Comparison of ENCODE assay signal across 23 cellular contexts in the genomic region with DNA sequence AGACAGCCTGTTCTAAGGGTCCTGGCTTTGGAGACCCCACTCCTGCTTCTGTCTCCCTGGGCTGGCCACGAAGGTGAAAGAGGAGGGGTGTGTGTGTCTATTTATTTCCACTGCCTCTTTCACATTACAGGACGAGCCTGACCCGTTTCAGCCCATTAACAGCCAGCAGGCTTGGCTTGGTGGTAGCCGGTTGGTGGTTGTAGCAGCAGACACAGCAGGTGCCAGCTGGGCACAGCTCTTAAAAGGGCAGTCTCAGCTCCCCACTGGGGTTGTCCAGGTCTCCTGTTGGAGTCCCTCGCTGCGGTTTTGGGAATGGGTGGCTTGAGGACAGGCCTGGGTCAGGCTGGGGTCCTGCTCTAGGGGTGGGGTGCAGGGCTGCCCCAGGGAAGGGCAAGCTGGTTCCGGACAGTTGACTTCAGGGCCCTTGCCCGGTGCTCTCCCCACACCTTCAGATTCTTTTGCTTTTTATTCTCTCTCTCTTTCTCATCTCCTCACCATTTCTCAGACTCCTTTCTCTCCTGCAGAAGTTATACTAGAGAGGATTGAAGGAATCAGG.
"Had no signal": no experiment of that assay in that cellular context is flagged by ENCODE, and none has a peak within 500 bp of the region (broad histone marks: within the 10 kb centered on the region; RNA-seq: fewer than 3 reads in every experiment).

No MANE protein-coding gene starts in this region.

- H3K4me3 ChIP-seq: breast epithelium, MG63, Peyer's patch had no signal

- H3K27me3 ChIP-seq: MG63, Peyer's patch had no signal

- H3K4me1 ChIP-seq: breast epithelium, Peyer's patch had no signal

- DNase-seq: activated CD4-positive, alpha-beta T cell treated with anti-CD3 and anti-CD28 coated beads for 1 hour; activated CD4-positive, alpha-beta T cell treated with anti-CD3 and anti-CD28 coated beads, Interleukin-2, amount 10 ng/mL, durations not matched to agents 24 days and 14 days; activated CD4-positive, alpha-beta T cell treated with anti-CD3 and anti-CD28 coated beads, Interleukin-2, amount 50 U/mL, for 48 hours; activated CD8-positive, alpha-beta memory T cell treated with anti-CD3 and anti-CD28 coated beads, Interleukin-2, amount 10 ng/mL, durations not matched to agents 7 days and 5 days; activated effector memory CD4-positive, alpha-beta T cell treated with Interleukin-2 at 50 U/mL for 16 hours; activated naive CD4-positive, alpha-beta T cell; activated T-cell treated with anti-CD3 and anti-CD28 coated beads, Interleukin-2, amount 50 U/mL, for 24 hours; aorta; central memory CD4-positive, alpha-beta T cell; MG63; MV-4-11; NCI-H1105 treated with DMSO at 0.1 percent for 48 hours; NCI-H1436 treated with DMSO at 0.1 percent for 48 hours; NCI-H187; NCI-H2081; NCI-H446 treated with DMSO at 0.1 percent for 48 hours; NCI-H524 treated with DMSO at 0.1 percent for 48 hours; NCI-H748 treated with DMSO at 0.1 percent for 48 hours; OCI-M1; Peyer's patch; SHP77 treated with DMSO at 0.1 percent for 48 hours had no signal

- H3K9me3 ChIP-seq: breast epithelium, MG63, Peyer's patch had no signal

- H3K36me3 ChIP-seq: breast epithelium, MG63, Peyer's patch had no signal

- H3K27ac ChIP-seq: breast epithelium, Peyer's patch, RWPE1 had no signal
